Comparison of ENCODE assay signal across 9 cellular contexts in the genomic region with DNA sequence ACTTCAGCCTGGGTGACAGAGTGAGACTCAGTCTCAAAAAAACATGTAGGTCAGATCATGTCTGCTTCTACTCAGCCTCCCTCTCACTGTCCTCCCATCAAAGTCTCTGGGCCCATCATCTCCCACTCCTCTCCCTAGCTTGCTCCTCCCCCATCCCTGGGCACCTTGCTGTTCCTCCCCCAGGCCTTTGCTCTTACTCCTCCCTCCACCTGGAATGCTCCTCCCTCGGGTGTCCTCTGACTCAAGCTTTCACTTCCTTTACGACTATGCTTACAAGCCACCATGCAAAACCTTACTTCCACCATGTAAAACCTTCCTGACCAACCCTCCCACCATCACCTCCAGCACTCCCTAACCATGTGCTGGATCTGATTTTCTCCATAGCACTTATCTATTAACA. TPM values are rescaled to one million over a fixed set of nuclear protein-coding genes. Genes with fewer than 3 reads are reported as not detected.
A peak's percentile ranks its signal among the peaks of the same experiment; 100 is the strongest.
DNase-seq lines count a peak whose midpoint lies in the region; ATAC-seq and TF ChIP-seq lines count a peak whose summit lies in the region.
"Had no signal": no experiment of that assay in that cellular context is flagged by ENCODE, and none has a peak within 500 bp of the region (broad histone marks: within the 10 kb centered on the region; RNA-seq: fewer than 3 reads in every experiment).

No MANE protein-coding gene starts in this region.

- no peak overlapping the region for H3K4me3 ChIP-seq in right cardiac atrium (ENCODE audit: low read length)
- H3K4me3 ChIP-seq in uterus = no peak overlapping the region
- no peak overlapping the region for H3K4me3 ChIP-seq in MG63
- H3K4me3 ChIP-seq: left lung had no signal

- H3K27ac ChIP-seq in right cardiac atrium (ENCODE audit: low read length) = peak overlapping the region; percentile 49
- H3K27ac ChIP-seq in uterus = peak overlapping the region; percentile 58 to 77
- H3K27ac ChIP-seq: left lung had no signal

- ATAC-seq in right cardiac atrium (peak; percentile 20 to 39), left ventricle myocardium superior (no peak), HG03064 (IDR thresholded peaks at IDR 0.05; ENCODE audit: low read depth, unreplicated experiment) (peak; percentile 73)
- ATAC-seq in activated naive CD4-positive, alpha-beta T cell treated with anti-CD3 and anti-CD28 coated beads, Interleukin-2, amount 50 U/mL, for 72 hours = peak; percentile 89 to 90

- H3K9me3 ChIP-seq in right cardiac atrium (ENCODE audit: control insufficient read depth, low read length) (no peaks in the 10 kb centered on the region), uterus (no peaks in the 10 kb centered on the region), MG63 (no peaks in the 10 kb centered on the region)
- H3K9me3 ChIP-seq: left lung had no signal

- H3K9me3 Mint-ChIP-seq in activated naive CD4-positive, alpha-beta T cell treated with anti-CD3 and anti-CD28 coated beads, Interleukin-2, amount 50 U/mL, for 72 hours = peaks cover 0 to 5% of the 10 kb centered on the region in 2 donors

- no peak for TF ChIP-seq CTCF in uterus (IDR thresholded peaks at IDR 0.05)

- H3K36me3 ChIP-seq in uterus (no peaks in the 10 kb centered on the region), MG63 (peaks cover 35% of the 10 kb centered on the region)

- DNase-seq in right cardiac atrium = no peak
- no peak for DNase-seq in left ventricle myocardium superior
- peak in 1 of 2 donors; percentile 28 for DNase-seq in activated naive CD4-positive, alpha-beta T cell treated with anti-CD3 and anti-CD28 coated beads, Interleukin-2, amount 50 U/mL, for 72 hours (ENCODE audit: low spot score in 2 of 2)
- DNase-seq in uterus = no peak
- no peak for DNase-seq in retina
- DNase-seq in effector CD8-positive, alpha-beta T cell (lab: John Stamatoyannopoulos, UW) = no peak
- DNase-seq in MG63 = no peak

- intact Hi-C loops in right cardiac atrium (cut with DNase I) (no loop called here), left ventricle myocardium superior (cut with micrococcal nuclease) (no loop called here), uterus (cut with DNase I; ENCODE audit: low total_unique reads) (no loop called here)

- peaks cover 12 to 45% of the 10 kb centered on the region in 2 donors for H3K36me3 Mint-ChIP-seq in activated naive CD4-positive, alpha-beta T cell treated with anti-CD3 and anti-CD28 coated beads, Interleukin-2, amount 50 U/mL, for 72 hours

- no peak for TF ChIP-seq POLR2A in uterus (IDR thresholded peaks at IDR 0.05)

- WGBS in right cardiac atrium = 66% methylated on average over 2 of the region's 2 CpGs

- H3K27me3 ChIP-seq in right cardiac atrium (ENCODE audit: control insufficient read depth, insufficient read depth) = no peaks in the 10 kb centered on the region
- no peaks in the 10 kb centered on the region for H3K27me3 ChIP-seq in uterus
- no peaks in the 10 kb centered on the region for H3K27me3 ChIP-seq in MG63
- H3K27me3 ChIP-seq: left lung had no signal

- H3K27ac Mint-ChIP-seq in activated naive CD4-positive, alpha-beta T cell treated with anti-CD3 and anti-CD28 coated beads, Interleukin-2, amount 50 U/mL, for 72 hours = peak overlapping the region; percentile 13 to 45

- H3K4me1 ChIP-seq in right cardiac atrium (ENCODE audit: control insufficient read depth, insufficient read depth, low read length) (peaks cover 3% of the 10 kb centered on the region), uterus (no peaks in the 10 kb centered on the region)

RNA-seq across cellular contexts. Expression of a gene that starts 51.5 kb away (rescaled TPM):
- 10 to 100 TPM; 19.1 to 28.1 (median 22.7) TPM for total RNA-seq in right cardiac atrium
- polyA plus RNA-seq in right cardiac atrium = 6.2 TPM
- 17.4 TPM for total RNA-seq in left ventricle myocardium superior
- 10 to 100 TPM; 13.3 to 24.8 TPM for total RNA-seq in activated naive CD4-positive, alpha-beta T cell treated with anti-CD3 and anti-CD28 coated beads, Interleukin-2, amount 50 U/mL, for 72 hours
- total RNA-seq in uterus = 10 to 100 TPM; 37.6 to 96.6 (median 54.6) TPM
- 11.7 and 12.1 TPM in 2 replicates for total RNA-seq in MG63 (2014; rRNA removed; shearing (Covaris generic); ENCODE audit: low replicate concordance)
